ENCODE assay signal across 18 cellular contexts in the genomic region with DNA sequence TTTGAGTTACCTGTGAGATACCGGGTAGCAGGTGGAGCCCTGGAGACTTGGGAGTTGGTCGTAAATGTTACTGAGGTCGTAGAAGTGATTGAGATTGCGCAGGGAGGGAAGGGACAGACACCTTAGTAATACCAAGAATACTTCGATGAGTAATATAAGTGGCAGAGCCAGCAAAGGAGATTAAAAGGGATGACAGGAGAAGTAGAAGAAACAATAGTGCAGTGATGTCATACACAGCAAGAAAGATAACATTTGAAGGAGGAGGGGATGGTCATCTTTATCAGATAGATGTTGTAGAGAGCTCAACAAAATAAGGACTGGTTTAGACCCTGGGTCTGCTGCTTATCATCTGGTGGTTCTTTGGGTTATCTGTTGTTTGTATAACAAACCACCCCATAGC. TPM values are rescaled to one million over a fixed set of nuclear protein-coding genes. Genes with fewer than 3 reads are reported as not detected.
"Had no signal": no experiment of that assay in that cellular context is flagged by ENCODE, and none has a peak within 500 bp of the region (broad histone marks: within the 10 kb centered on the region; RNA-seq: fewer than 3 reads in every experiment).

No MANE protein-coding gene starts in this region.

- ATAC-seq: lower lobe of right lung; SK-N-SH treated with all-trans-retinoic acid at 6 μM for 48 hours; stimulated activated naive B cell treated with anti-CD40 and anti-IgM and Interleukin-4, amounts not matched to agents 10 μg/mL and 1 μg/mL and 100 μg/mL, for 72 hours; T-cell had no signal

- H3K27ac Mint-ChIP-seq: dendritic cell treated with granulocyte-macrophage colony-stimulating factor and Interleukin-4, amounts not matched to agents 40 ng/mL and 50 ng/mL, for 4 days; nephron progenitor cell; stimulated activated naive B cell treated with anti-CD40 and anti-IgM and Interleukin-4, amounts not matched to agents 10 μg/mL and 1 μg/mL and 100 μg/mL, for 72 hours; T-cell had no signal

- H3K4me3 Mint-ChIP-seq: dendritic cell treated with granulocyte-macrophage colony-stimulating factor and Interleukin-4, amounts not matched to agents 40 ng/mL and 50 ng/mL, for 4 days; nephron progenitor cell; stimulated activated naive B cell treated with anti-CD40 and anti-IgM and Interleukin-4, amounts not matched to agents 10 μg/mL and 1 μg/mL and 100 μg/mL, for 72 hours; T-cell had no signal

- H3K27me3 ChIP-seq: spleen, tibial artery had no signal

- H3K9me3 ChIP-seq: lower lobe of right lung, spleen, tibial artery had no signal

- H3K27ac ChIP-seq: lower lobe of right lung, spleen, tibial artery had no signal

- H3K27me3 Mint-ChIP-seq: dendritic cell treated with granulocyte-macrophage colony-stimulating factor and Interleukin-4, amounts not matched to agents 40 ng/mL and 50 ng/mL, for 4 days; stimulated activated naive B cell treated with anti-CD40 and anti-IgM and Interleukin-4, amounts not matched to agents 10 μg/mL and 1 μg/mL and 100 μg/mL, for 72 hours; T-cell had no signal

- DNase-seq: activated CD4-positive, alpha-beta T cell treated with anti-CD3 and anti-CD28 coated beads, Interleukin-2, amount 50 U/mL, for 4 hours; activated gamma-delta T cell treated with Interleukin-2 at 50 U/mL for 16 hours; effector CD8-positive, alpha-beta T cell; hippocampal formation; lower lobe of right lung; nephron progenitor cell; nucleus accumbens; spleen; stimulated activated CD4-positive, alpha-beta T cell treated with anti-CD3 and anti-CD28 coated beads, Interleukin-4, amount 100 ng/mL, for 4 hours; stimulated activated naive B cell treated with anti-CD40 and anti-IgM and Interleukin-4, amounts not matched to agents 10 μg/mL and 1 μg/mL and 100 μg/mL, for 72 hours; substantia nigra; T-cell; T-helper 9 cell; tibial artery had no signal

- H3K4me3 ChIP-seq: lower lobe of right lung, spleen, tibial artery had no signal

- H3K9me3 Mint-ChIP-seq: dendritic cell treated with granulocyte-macrophage colony-stimulating factor and Interleukin-4, amounts not matched to agents 40 ng/mL and 50 ng/mL, for 4 days; nephron progenitor cell; stimulated activated naive B cell treated with anti-CD40 and anti-IgM and Interleukin-4, amounts not matched to agents 10 μg/mL and 1 μg/mL and 100 μg/mL, for 72 hours; T-cell had no signal

- H3K4me1 Mint-ChIP-seq: nephron progenitor cell had no signal

RNA-seq across cellular contexts. Expression of gene MMP21, which starts 52.7 kb away (rescaled TPM):
- total RNA-seq: chondrocyte, fibroblast of villous mesenchyme, lower lobe of right lung had no signal
